8 cellular contexts compared by ENCODE assay signal in genomic region chr3:15429080-15429479, GRCh38. TPM values are rescaled to one million over a fixed set of nuclear protein-coding genes. Genes with fewer than 3 reads are reported as not detected.
A peak's percentile ranks its signal among the peaks of the same experiment; 100 is the strongest.
DNase-seq lines count a peak whose midpoint lies in the region; ATAC-seq, FAIRE-seq and TF ChIP-seq lines count a peak whose summit lies in the region.

No MANE protein-coding gene starts in this region.

- H3K27ac Mint-ChIP-seq in mesothelial cell of epicardium = no peak overlapping the region

- in situ Hi-C loops in K562 (cut with MboI) = no loop called here

- no peak overlapping the region for H3K9ac ChIP-seq in HUES48 (ENCODE audit: low read depth, low read length)
- H3K9ac ChIP-seq in K562 (ENCODE audit: insufficient read depth in 1 of 2, low read depth in 2 of 2, low read length in 2 of 2) = no peak overlapping the region

- H3K9me3 ChIP-seq in AG04450 (ENCODE audit: control insufficient read depth, insufficient read depth, low read length) = peaks cover 3% of the 10 kb centered on the region; the same call in 1 of the 2 replicates
- H3K9me3 ChIP-seq in HUES48 (ENCODE audit: control insufficient read depth, insufficient read depth, low read length) = no peaks in the 10 kb centered on the region
- H3K9me3 ChIP-seq in K562 (replicated peaks; ENCODE audit: control insufficient read depth, insufficient read depth, low read depth, low read length) = peaks cover 5% of the 10 kb centered on the region

- CTCF ChIA-PET in AG04450 (lab: Charles Lee) = interaction anchor here (1.1 to 1.6 kb wide), 2 partner anchors 24 to 128 kb away, joined by 4 to 7 read pairs; no protein-coding TSS in a partner anchor
- CTCF ChIA-PET in K562 (lab: Yijun Ruan, JAX; ENCODE audit: low intra/inter-chr PET ratio) = no interaction called here
- CTCF ChIA-PET in HEK293T (lab: Yijun Ruan, JAX) = no interaction called here

- intact Hi-C loops in K562 (cut with micrococcal nuclease) = loop anchor here (2.0 kb wide), 1 partner anchor 128 kb away; no protein-coding TSS in a partner anchor

- ATAC-seq in K562 (no peak), esophagus mucosa (no peak), GM18861 (IDR thresholded peaks at IDR 0.05; ENCODE audit: unreplicated experiment) (no peak), HG02970 (IDR thresholded peaks at IDR 0.05; ENCODE audit: low FRiP score, unreplicated experiment) (no peak)

- 84% methylated on average over 6 of the region's 6 CpGs for WGBS in K562 (ENCODE audit: insufficient coverage, low coverage, missing lambda C conversion rate)

- no peaks in the 10 kb centered on the region for H3K9me1 ChIP-seq in K562 (ENCODE audit: control insufficient read depth, insufficient read depth, low read length)

- no peaks in the 10 kb centered on the region for H3K9me3 Mint-ChIP-seq in mesothelial cell of epicardium

- H3K79me2 ChIP-seq in K562 (ENCODE audit: control insufficient read depth, insufficient read depth, low read length) = peaks cover 45% of the 10 kb centered on the region

- H3K36me3 ChIP-seq in HUES48 (ENCODE audit: control insufficient read depth, insufficient read depth, low read length) (peaks cover 56% of the 10 kb centered on the region), K562 (ENCODE audit: control insufficient read depth, insufficient read depth, low read length) (peaks cover 56% of the 10 kb centered on the region)

- H3K27ac ChIP-seq in AG04450 (ENCODE audit: low read depth, low read length) (no peak overlapping the region), HUES48 (ENCODE audit: low read depth, low read length) (no peak overlapping the region), K562 (ENCODE audit: extremely low read depth, low read depth, low read length) (no peak overlapping the region)

- no peak for TF ChIP-seq EP300 in K562 (IDR thresholded peaks at IDR 0.05; ENCODE audit: low read length)

- peak overlapping the region; percentile 94 for H3K4me2 ChIP-seq in K562 (ENCODE audit: insufficient read depth, low read length)

- H3K4me3 Mint-ChIP-seq in mesothelial cell of epicardium = peak overlapping the region; percentile 96

- TF ChIP-seq POLR2A in K562 (conservative IDR thresholded peaks at IDR 0.05) = no peak

- H3K4me3 ChIP-seq in AG04450 (ENCODE audit: low read depth, low read length) (peak overlapping the region; percentile 95), HUES48 (ENCODE audit: low read depth, low read length) (peak overlapping the region; percentile 96; the same call in 1 of the 2 replicates), K562 (peak overlapping the region; percentile 80; the same call in 1 of the 2 replicates)

- H2AFZ ChIP-seq in K562 (ENCODE audit: low read depth, low read length) = no peak overlapping the region

- no peak for TF ChIP-seq RAD21 in K562 (CRISPR knock-in tag; conservative IDR thresholded peaks at IDR 0.05 in 1 of 2, IDR thresholded peaks at IDR 0.05 in 1 of 2)

- TF ChIP-seq CTCF in AG04450 (IDR thresholded peaks at IDR 0.05; ENCODE audit: low read depth, low read length) (no peak), K562 (IDR thresholded peaks at IDR 0.05 in 2 of 3, conservative IDR thresholded peaks at IDR 0.05 in 1 of 3; ENCODE audit: insufficient read depth in 2 of 3, low read depth in 1 of 3, low read length in 3 of 3) (no peak), mesothelial cell of epicardium (IDR thresholded peaks at IDR 0.05; ENCODE audit: unreplicated experiment) (no peak)

- H3K27me3 ChIP-seq in AG04450 (ENCODE audit: control insufficient read depth, insufficient read depth, low read length) (no peaks in the 10 kb centered on the region), HUES48 (ENCODE audit: control insufficient read depth, insufficient read depth, low read length) (no peaks in the 10 kb centered on the region), K562 (ENCODE audit: control insufficient read depth in 2 of 2, insufficient read depth in 2 of 2, low read length in 2 of 2) (no peaks in the 10 kb centered on the region)

- FAIRE-seq in K562 (lab: Jason Lieb, UNC) = no peak

- DNase-seq in AG04450 (ENCODE audit: low read depth, low spot score) = no peak
- no peak for DNase-seq in K562 (ENCODE audit: extremely low read depth in 1 of 4, low spot score in 3 of 4)
- DNase-seq in mesothelial cell of epicardium (ENCODE audit: low spot score in 2 of 2, unreplicated experiment in 2 of 2) = no peak
- no peak for DNase-seq in HEK293T (ENCODE audit: extremely low spot score)

- H3K27me3 Mint-ChIP-seq in mesothelial cell of epicardium (ENCODE audit: low read depth) = no peaks in the 10 kb centered on the region

- H3K4me1 ChIP-seq in HUES48 (ENCODE audit: control insufficient read depth, insufficient read depth, low read length) (peaks cover 9% of the 10 kb centered on the region; the same call in 1 of the 2 replicates), K562 (replicated peaks in 1 of 2; ENCODE audit: control insufficient read depth in 2 of 2, insufficient read depth in 2 of 2, low read length in 2 of 2) (peaks cover 3 to 9% of the 10 kb centered on the region in 2 experiments; a peak in 4 of 5 replicates)

- H3K4me1 Mint-ChIP-seq in mesothelial cell of epicardium = peaks cover 34% of the 10 kb centered on the region

- BruUV-seq in K562 (replicated peaks; lab: Mats Ljungman, UMichigan) = no TSS peak

- POLR2A ChIA-PET in AG04450 (lab: Yijun Ruan, JAX) = no interaction called here
- POLR2A ChIA-PET in K562 (lab: Yijun Ruan, JAX) = no interaction called here
- POLR2A ChIA-PET in HEK293T (lab: Yijun Ruan, JAX) = interaction anchor here (0.7 kb wide), 1 partner anchor 146 kb away, joined by 3 read pairs; no protein-coding TSS in a partner anchor

- H4K20me1 ChIP-seq in K562 (replicated peaks; ENCODE audit: control insufficient read depth, insufficient read depth, low read length) = no peaks in the 10 kb centered on the region

- peaks cover 12% of the 10 kb centered on the region for H3K36me3 Mint-ChIP-seq in mesothelial cell of epicardium

TF ChIP-seq in K562, 482 proteins besides CTCF, POLR2A, EP300 and RAD21 (continues in another document):
- TF ChIP-seq ZNF134 (CRISPR knock-in tag; conservative IDR thresholded peaks at IDR 0.05) (no peak), PCBP1 (IDR thresholded peaks at IDR 0.05; ENCODE audit: low read depth, low read length, poor library complexity, severe bottlenecking) (no peak), ZNF121 (CRISPR knock-in tag; conservative IDR thresholded peaks at IDR 0.05) (peak; percentile 77)

TF ChIP-seq in HEK293T, 16 proteins besides CTCF, POLR2A, EP300 and RAD21 (continues in another document):
- TF ChIP-seq ELF4 (IDR thresholded peaks at IDR 0.05) = no peak
- no peak for TF ChIP-seq ZNF384 (IDR thresholded peaks at IDR 0.05)
- no peak for TF ChIP-seq CTBP1 (IDR thresholded peaks at IDR 0.05; ENCODE audit: borderline replicate concordance)
- no peak for TF ChIP-seq TARDBP (IDR thresholded peaks at IDR 0.05)
- no peak for TF ChIP-seq NFRKB (IDR thresholded peaks at IDR 0.05)
- no peak for TF ChIP-seq ARNT (IDR thresholded peaks at IDR 0.05)
- no peak for TF ChIP-seq SUZ12 (IDR thresholded peaks at IDR 0.05)
- no peak for TF ChIP-seq FOXA1 (IDR thresholded peaks at IDR 0.05)
- TF ChIP-seq L3MBTL2 (conservative IDR thresholded peaks at IDR 0.05) = no peak
- TF ChIP-seq HDGF (IDR thresholded peaks at IDR 0.05; ENCODE audit: borderline replicate concordance) = no peak

RNA-seq across cellular contexts. Expression of gene EAF1, which starts 1.7 kb away (rescaled TPM):
- polyA plus RNA-seq in AG04450 (2011; rRNA removed) = 9.7 and 11.0 TPM in 2 replicates
- 20.2 and 21.2 TPM in 2 replicates for polyA minus RNA-seq in AG04450 (2011; rRNA and poly(A)+ RNA removed)
- total RNA-seq in K562 (2011; cell fraction: chromatin; rRNA removed; ENCODE audit: low replicate concordance) = 7.2 and 11.4 TPM in 2 replicates
- total RNA-seq in K562 (2011; cell fraction: nucleolus; rRNA removed) = 5.0 and 7.5 TPM in 2 replicates
- total RNA-seq in K562 (2011; cell fraction: nucleoplasm; rRNA removed) = 10.2 and 14.3 TPM in 2 replicates
- total RNA-seq in K562 (2014; rRNA removed) = 26.8 and 32.4 TPM in 2 replicates
- 21.6 and 22.8 TPM in 2 replicates for total RNA-seq in K562 (2014; rRNA removed; fragmentation: Illumina TruSeq; extraction: Trizol)
- 20.8 and 22.7 TPM in 2 replicates for total RNA-seq in K562 (2015; rRNA removed; fragmentation: Illumina TruSeq; extraction: Trizol)
- total RNA-seq in K562 (2021) = 20.4 and 21.9 TPM in 2 replicates
- polyA plus RNA-seq in K562 (2011; rRNA removed) = 16.8 and 19.5 TPM in 2 replicates
- 18.2 and 19.9 TPM in 2 replicates for polyA plus RNA-seq in K562 (2011; cell fraction: cytosol; rRNA removed)
- 9.4 and 10.7 TPM in 2 replicates for polyA plus RNA-seq in K562 (2011; cell fraction: nucleus; rRNA removed)
- polyA plus RNA-seq in K562 (2012) = 16.7 and 18.2 TPM in 2 replicates
- 20.7 and 22.6 TPM in 2 replicates for polyA plus RNA-seq in K562 (2014; fragmentation: Illumina TruSeq; extraction: Trizol)
- polyA plus RNA-seq in K562 (2014; fragmentation: Nextera tagmentation; extraction: Ambion mirVana) = 10 to 100 TPM in 1 of 2 experiments, 1 to 10 TPM in 1; 7.0 to 10.9 TPM
- 19.0 and 22.0 TPM in 2 replicates for polyA plus RNA-seq in K562 (2014; rRNA removed)
- 27.8 and 31.9 TPM in 2 replicates for polyA minus RNA-seq in K562 (2011; rRNA and poly(A)+ RNA removed)
- polyA minus RNA-seq in K562 (2011; cell fraction: cytosol; rRNA and poly(A)+ RNA removed) = 19.7 and 21.1 TPM in 2 replicates
- polyA minus RNA-seq in K562 (2011; cell fraction: nucleus; rRNA and poly(A)+ RNA removed) = 8.9 and 10.6 TPM in 2 replicates
- total RNA-seq in mesothelial cell of epicardium = 15.8 to 17.1 TPM (median 16.3 TPM) in 3 replicates
- 13.3 TPM for total RNA-seq in esophagus mucosa

RNA-seq across cellular contexts. Expression of gene METTL6, which starts 1.7 kb away (rescaled TPM):
- polyA plus RNA-seq in AG04450 (2011; rRNA removed) (23.0 and 25.9 TPM in 2 replicates), K562 (2011; rRNA removed) (24.9 and 28.3 TPM in 2 replicates), K562 (2014; fragmentation: Illumina TruSeq; extraction: Trizol) (26.8 and 34.5 TPM in 2 replicates), K562 (2014; fragmentation: Nextera tagmentation; extraction: Ambion mirVana) (10 to 100 TPM; 44.1 to 61.5 TPM), K562 (2014; rRNA removed) (23.5 and 39.6 TPM in 2 replicates)
- 14.6 and 19.3 TPM in 2 replicates for polyA minus RNA-seq in AG04450 (2011; rRNA and poly(A)+ RNA removed)
- 16.8 and 19.9 TPM in 2 replicates for total RNA-seq in K562 (2011; cell fraction: chromatin; rRNA removed; ENCODE audit: low replicate concordance)
- total RNA-seq in K562 (2011; cell fraction: nucleolus; rRNA removed) = 13.3 and 14.7 TPM in 2 replicates
- 20.2 and 22.2 TPM in 2 replicates for total RNA-seq in K562 (2011; cell fraction: nucleoplasm; rRNA removed)
- total RNA-seq in K562 (2014; rRNA removed) (18.8 and 20.9 TPM in 2 replicates), K562 (2014; rRNA removed; fragmentation: Illumina TruSeq; extraction: Trizol) (32.8 and 38.7 TPM in 2 replicates), K562 (2015; rRNA removed; fragmentation: Illumina TruSeq; extraction: Trizol) (32.2 and 33.9 TPM in 2 replicates), K562 (2021) (19.9 and 21.6 TPM in 2 replicates), mesothelial cell of epicardium (23.5 to 26.7 TPM (median 25.8 TPM) in 3 replicates), esophagus mucosa (10.8 TPM)
- polyA plus RNA-seq in K562 (2011; cell fraction: cytosol; rRNA removed) = 19.2 and 21.8 TPM in 2 replicates
- 9.8 and 10.3 TPM in 2 replicates for polyA plus RNA-seq in K562 (2011; cell fraction: nucleus; rRNA removed)
- polyA plus RNA-seq in K562 (2012) = 20.3 and 21.8 TPM in 2 replicates
- 30.4 and 36.7 TPM in 2 replicates for polyA minus RNA-seq in K562 (2011; rRNA and poly(A)+ RNA removed)
- polyA minus RNA-seq in K562 (2011; cell fraction: cytosol; rRNA and poly(A)+ RNA removed) = 9.5 and 10.0 TPM in 2 replicates
- 9.7 and 11.9 TPM in 2 replicates for polyA minus RNA-seq in K562 (2011; cell fraction: nucleus; rRNA and poly(A)+ RNA removed)
